ENCODE assay signal across 8 cellular contexts in the genomic region with DNA sequence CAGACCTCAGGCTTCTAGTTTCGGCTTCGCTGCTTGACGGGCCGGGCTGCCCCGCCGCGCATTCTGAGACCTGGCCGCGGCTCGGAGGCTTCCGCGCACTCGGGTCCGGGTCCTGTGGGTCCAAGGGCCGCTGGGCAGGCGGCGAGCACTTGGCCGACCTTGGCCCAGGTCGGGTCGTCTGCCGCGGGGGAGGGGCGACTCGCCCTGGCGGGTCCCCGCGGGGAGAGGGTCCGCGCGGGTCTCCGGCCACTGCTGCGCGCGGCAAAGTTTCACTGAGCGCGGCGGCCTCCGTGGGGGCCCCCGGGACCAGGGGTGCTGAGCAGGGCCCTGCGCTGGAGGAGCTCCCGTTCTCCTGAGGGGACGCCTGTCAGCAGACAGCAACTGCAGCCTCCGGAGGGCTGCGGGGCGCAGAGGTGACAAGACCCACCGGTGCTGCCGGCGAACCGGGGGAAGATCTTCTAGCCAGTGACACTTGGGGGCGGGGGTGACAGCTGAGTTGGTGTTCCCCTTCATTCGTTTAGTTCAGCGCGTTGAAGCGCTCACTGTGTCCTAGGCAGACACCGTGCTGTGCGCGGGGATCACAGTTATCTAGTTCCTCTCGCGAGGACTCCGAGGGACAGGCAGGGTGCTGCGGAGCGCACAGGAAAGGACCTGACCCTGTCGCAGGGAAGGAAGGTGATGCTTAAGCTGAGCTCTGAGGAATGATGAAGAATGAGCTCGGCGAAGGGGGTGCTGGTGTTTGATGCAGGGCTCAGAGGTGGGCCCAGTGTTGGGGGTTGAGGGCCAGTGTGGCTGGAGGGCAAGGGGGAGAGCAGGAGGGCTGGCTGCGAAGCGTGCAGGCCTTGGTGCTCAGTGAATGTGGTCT. TPM values are rescaled to one million over a fixed set of nuclear protein-coding genes. Genes with fewer than 3 reads are reported as not detected.
DNase-seq lines count a peak whose midpoint lies in the region; ATAC-seq and TF ChIP-seq lines count a peak whose summit lies in the region.

No MANE protein-coding gene starts in this region.

- H3K4me1 ChIP-seq in colonic mucosa (peaks cover 10% of the 10 kb centered on the region), lower lobe of right lung (peaks cover 29% of the 10 kb centered on the region)

- H3K27ac ChIP-seq in colonic mucosa (peak overlapping the region; percentile 89), lower lobe of right lung (peak overlapping the region; percentile 92)

- H3K27me3 ChIP-seq in colonic mucosa (no peaks in the 10 kb centered on the region), lower lobe of right lung (ENCODE audit: low read depth) (no peaks in the 10 kb centered on the region)

- peak overlapping the region; percentile 92 to 94 for H3K9ac ChIP-seq in colonic mucosa (ENCODE audit: low read depth in 2 of 2, low read length in 2 of 2)

- DNase-seq in NCI-H146 (lab: John Stamatoyannopoulos, UW) (peak; percentile 68), NCI-H146 treated with DMSO at 0.1 percent for 48 hours (lab: John Stamatoyannopoulos, UW; ENCODE audit: unreplicated experiment) (no peak), NB4 (ENCODE audit: low read depth) (peak; percentile 88), colonic mucosa (peak; percentile 56), lower lobe of right lung (peak; percentile 75)
- peak; percentile 66 for DNase-seq in activated CD4-positive, CD25-positive, alpha-beta regulatory T cell treated with anti-CD3 and anti-CD28 coated beads, Interleukin-2, amount 50 U/mL, for 72 hours
- peak; percentile 48 for DNase-seq in stimulated activated CD8-positive, alpha-beta memory T cell treated with anti-CD3 and anti-CD28 coated beads, Interleukin-4, amount 100 ng/mL, for 24 hours (ENCODE audit: low read depth)

- H3K4me3 ChIP-seq in NB4 (ENCODE audit: low read depth, low read length) (peak overlapping the region; percentile 78), colonic mucosa (peak overlapping the region; percentile 76), lower lobe of right lung (peak overlapping the region; percentile 98)

- ATAC-seq in HG02610 (IDR thresholded peaks at IDR 0.05; ENCODE audit: unreplicated experiment) (peak; percentile 45), lower lobe of right lung (peak; percentile 69 to 71)

- TF ChIP-seq CTCF in NB4 (IDR thresholded peaks at IDR 0.05; ENCODE audit: low read depth, low read length) (no peak), colonic mucosa (IDR thresholded peaks at IDR 0.05) (no peak), lower lobe of right lung (IDR thresholded peaks at IDR 0.05) (no peak)

- H3K36me3 ChIP-seq in colonic mucosa (no peaks in the 10 kb centered on the region), lower lobe of right lung (peaks cover 18% of the 10 kb centered on the region)

- peak; percentile 51 for TF ChIP-seq POLR2A in NB4 (IDR thresholded peaks at IDR 0.05; ENCODE audit: extremely low read depth, insufficient read length)

- intact Hi-C loops in colonic mucosa (cut with DNase I) (no loop called here), lower lobe of right lung (cut with DNase I) (no loop called here)

- H3K9me3 ChIP-seq in colonic mucosa (no peaks in the 10 kb centered on the region), lower lobe of right lung (no peaks in the 10 kb centered on the region)

RNA-seq across cellular contexts. Expression of gene MTFR1L, which starts 0.7 kb away (rescaled TPM):
- 10 to 100 TPM; 36.3 to 48.6 TPM for total RNA-seq in colonic mucosa
- total RNA-seq in lower lobe of right lung: 51.1 TPM

RNA-seq across cellular contexts. Expression of gene SELENON, which starts 20.5 kb away (rescaled TPM):
- total RNA-seq in colonic mucosa: 10 to 100 TPM; 39.6 to 43.3 TPM
- 83.4 TPM for total RNA-seq in lower lobe of right lung

RNA-seq across cellular contexts. Expression of gene AUNIP, which starts 38.8 kb away (rescaled TPM):
- 1 to 10 TPM; 1.2 to 4.8 TPM for total RNA-seq in colonic mucosa
- total RNA-seq in lower lobe of right lung: not detected

RNA-seq across cellular contexts. Expression of gene PAQR7, which starts 55.0 kb away (rescaled TPM):
- 1 to 10 TPM; 2.5 to 3.4 TPM for total RNA-seq in colonic mucosa
- 9.3 TPM for total RNA-seq in lower lobe of right lung
